15 cellular contexts compared by ENCODE assay signal in genomic region chr20:32564921-32565734, GRCh38. TPM values are rescaled to one million over a fixed set of nuclear protein-coding genes. Genes with fewer than 3 reads are reported as not detected.
DNase-seq lines count a peak whose midpoint lies in the region; TF ChIP-seq lines count a peak whose summit lies in the region.
"Had no signal": no experiment of that assay in that cellular context is flagged by ENCODE, and none has a peak within 500 bp of the region (broad histone marks: within the 10 kb centered on the region; RNA-seq: fewer than 3 reads in every experiment).

No MANE protein-coding gene starts in this region.

- CTCF ChIA-PET in activated CD4-positive, alpha-beta memory T cell treated with anti-CD3 and anti-CD28 coated beads for 36 hours (lab: Charles Lee), result interaction anchor here (0.6 to 1.5 kb wide), 4 partner anchors 10 to 344 kb away, joined by 3 read pairs; no protein-coding TSS in a partner anchor

- no peak for TF ChIP-seq CTCF in adrenal gland (IDR thresholded peaks at IDR 0.05)

- no peaks in the 10 kb centered on the region for H3K36me3 ChIP-seq in adrenal gland (replicated peaks in 1 of 2)
- H3K36me3 ChIP-seq: SJCRH30 had no signal

- POLR2A ChIA-PET in activated CD4-positive, alpha-beta memory T cell treated with anti-CD3 and anti-CD28 coated beads for 36 hours (lab: Charles Lee), result no interaction called here

- peaks cover 0 to 26% of the 10 kb centered on the region in 2 donors for H3K4me1 ChIP-seq in adrenal gland (replicated peaks in 1 of 2)

- DNase-seq in NOMO-1 treated with DMSO at 0.1 percent for 48 hours (lab: John Stamatoyannopoulos, UW; ENCODE audit: unreplicated experiment) (peak; percentile 51), adrenal gland (peak in 6 of 7 donors; percentile 54 to 86 (median 66)), iris pigment epithelial cell (ENCODE audit: low read depth) (peak; percentile 15), posterior vena cava (ENCODE audit: low spot score) (peak; percentile 88)
- DNase-seq in stimulated activated CD4-positive, alpha-beta T cell treated with anti-CD3 and anti-CD28 coated beads, Interleukin-4, amount 100 ng/mL, for 1 hour, result no peak
- DNase-seq in T-helper 2 cell treated with Interferon-gamma antibody and Interleukin-4, amounts not matched to agents 5 μg/mL and 100 μg/mL, for 36 hours (ENCODE audit: low spot score), result no peak
- no peak for DNase-seq in activated effector memory CD4-positive, alpha-beta T cell treated with Interleukin-2 at 50 U/mL for 16 hours
- no peak for DNase-seq in activated CD4-positive, alpha-beta memory T cell treated with anti-CD3 and anti-CD28 coated beads for 36 hours
- DNase-seq: activated CD4-positive, alpha-beta T cell treated with anti-CD3 and anti-CD28 coated beads, Interleukin-2, amount 10 ng/mL, durations not matched to agents 24 days and 14 days; activated naive CD4-positive, alpha-beta T cell treated with anti-CD3 and anti-CD28 coated beads, Interleukin-2, amount 10 ng/mL, durations not matched to agents 7 days and 5 days; DND-41; HFFc6; NCI-H510A treated with DMSO at 0.1 percent for 48 hours; SJCRH30; stimulated activated naive CD4-positive, alpha-beta T cell treated with Interleukin-2 at 50 U/mL for 16 hours had no signal

- no peak overlapping the region for H3K27ac Mint-ChIP-seq in T-helper 2 cell treated with Interferon-gamma antibody and Interleukin-4, amounts not matched to agents 5 μg/mL and 100 μg/mL, for 36 hours
- no peak overlapping the region for H3K27ac Mint-ChIP-seq in activated CD4-positive, alpha-beta memory T cell treated with anti-CD3 and anti-CD28 coated beads for 36 hours
- H3K27ac Mint-ChIP-seq: activated CD4-positive, alpha-beta T cell treated with anti-CD3 and anti-CD28 coated beads, Interleukin-2, amount 10 ng/mL, durations not matched to agents 24 days and 14 days; activated naive CD4-positive, alpha-beta T cell treated with anti-CD3 and anti-CD28 coated beads, Interleukin-2, amount 10 ng/mL, durations not matched to agents 7 days and 5 days; HFFc6 had no signal

- intact Hi-C loops in adrenal gland (cut with DNase I), result no loop called here
- intact Hi-C loops in posterior vena cava (cut with DNase I), result loop anchor here in 1 of 2 donors (5.0 kb wide), 1 partner anchor 318 kb away; no protein-coding TSS in a partner anchor
- intact Hi-C loops in activated CD4-positive, alpha-beta memory T cell treated with anti-CD3 and anti-CD28 coated beads for 36 hours (cut with micrococcal nuclease), result no loop called here

- no peaks in the 10 kb centered on the region for H3K9me3 Mint-ChIP-seq in T-helper 2 cell treated with Interferon-gamma antibody and Interleukin-4, amounts not matched to agents 5 μg/mL and 100 μg/mL, for 36 hours
- H3K9me3 Mint-ChIP-seq in activated CD4-positive, alpha-beta memory T cell treated with anti-CD3 and anti-CD28 coated beads for 36 hours, result no peaks in the 10 kb centered on the region
- H3K9me3 Mint-ChIP-seq: activated CD4-positive, alpha-beta T cell treated with anti-CD3 and anti-CD28 coated beads, Interleukin-2, amount 10 ng/mL, durations not matched to agents 24 days and 14 days; activated naive CD4-positive, alpha-beta T cell treated with anti-CD3 and anti-CD28 coated beads, Interleukin-2, amount 10 ng/mL, durations not matched to agents 7 days and 5 days; HFFc6 had no signal

- no peak for TF ChIP-seq POLR2A in adrenal gland (IDR thresholded peaks at IDR 0.05)

- H3K9me3 ChIP-seq in adrenal gland (replicated peaks in 1 of 3), result no peaks in the 10 kb centered on the region
- H3K9me3 ChIP-seq: SJCRH30 had no signal

- peak overlapping the region in 2 of 5 donors; percentile 66 to 79 for H3K27ac ChIP-seq in adrenal gland
- H3K27ac ChIP-seq: SJCRH30 had no signal

- no peaks in the 10 kb centered on the region for H3K36me3 Mint-ChIP-seq in T-helper 2 cell treated with Interferon-gamma antibody and Interleukin-4, amounts not matched to agents 5 μg/mL and 100 μg/mL, for 36 hours (ENCODE audit: low read depth)
- H3K36me3 Mint-ChIP-seq in activated CD4-positive, alpha-beta memory T cell treated with anti-CD3 and anti-CD28 coated beads for 36 hours, result no peaks in the 10 kb centered on the region
- H3K36me3 Mint-ChIP-seq: activated naive CD4-positive, alpha-beta T cell treated with anti-CD3 and anti-CD28 coated beads, Interleukin-2, amount 10 ng/mL, durations not matched to agents 7 days and 5 days had no signal

- WGBS in adrenal gland, 4 donors, result 63 to 70% (median 68%) methylated on average over 6 to 19 of the region's 19 CpGs

- no peaks in the 10 kb centered on the region for H3K27me3 Mint-ChIP-seq in T-helper 2 cell treated with Interferon-gamma antibody and Interleukin-4, amounts not matched to agents 5 μg/mL and 100 μg/mL, for 36 hours (ENCODE audit: low read depth)
- H3K27me3 Mint-ChIP-seq in activated CD4-positive, alpha-beta memory T cell treated with anti-CD3 and anti-CD28 coated beads for 36 hours, result no peaks in the 10 kb centered on the region
- H3K27me3 Mint-ChIP-seq: activated CD4-positive, alpha-beta T cell treated with anti-CD3 and anti-CD28 coated beads, Interleukin-2, amount 10 ng/mL, durations not matched to agents 24 days and 14 days; activated naive CD4-positive, alpha-beta T cell treated with anti-CD3 and anti-CD28 coated beads, Interleukin-2, amount 10 ng/mL, durations not matched to agents 7 days and 5 days had no signal

- H3K27me3 ChIP-seq in adrenal gland, result no peaks in the 10 kb centered on the region

- peaks cover 6% of the 10 kb centered on the region for H3K4me1 Mint-ChIP-seq in T-helper 2 cell treated with Interferon-gamma antibody and Interleukin-4, amounts not matched to agents 5 μg/mL and 100 μg/mL, for 36 hours (ENCODE audit: low read depth)
- peaks cover 23% of the 10 kb centered on the region for H3K4me1 Mint-ChIP-seq in activated CD4-positive, alpha-beta memory T cell treated with anti-CD3 and anti-CD28 coated beads for 36 hours (ENCODE audit: low read depth)

- H3K4me3 ChIP-seq in adrenal gland, result no peak overlapping the region
- H3K4me3 ChIP-seq: SJCRH30 had no signal

- H3K4me3 Mint-ChIP-seq in T-helper 2 cell treated with Interferon-gamma antibody and Interleukin-4, amounts not matched to agents 5 μg/mL and 100 μg/mL, for 36 hours, result no peak overlapping the region
- no peak overlapping the region for H3K4me3 Mint-ChIP-seq in activated CD4-positive, alpha-beta memory T cell treated with anti-CD3 and anti-CD28 coated beads for 36 hours
- H3K4me3 Mint-ChIP-seq: activated CD4-positive, alpha-beta T cell treated with anti-CD3 and anti-CD28 coated beads, Interleukin-2, amount 10 ng/mL, durations not matched to agents 24 days and 14 days; activated naive CD4-positive, alpha-beta T cell treated with anti-CD3 and anti-CD28 coated beads, Interleukin-2, amount 10 ng/mL, durations not matched to agents 7 days and 5 days; HFFc6 had no signal

RNA-seq across cellular contexts. Expression of gene NOL4L, which starts 20.0 kb away (rescaled TPM):
- total RNA-seq in adrenal gland, result 10 to 100 TPM in 7 of 8 donors, 1 to 10 TPM in 1; 9.7 to 30.4 (median 15.7) TPM
- polyA plus RNA-seq in adrenal gland, result 10 to 100 TPM in 2 of 3 donors, 1 to 10 TPM in 1; 6.4 to 29.8 (median 13.8) TPM
- 10 to 100 TPM in 1 of 2 donors, 1 to 10 TPM in 1; 9.3 to 12.0 TPM for total RNA-seq in posterior vena cava
- 10 to 100 TPM; 21.8 to 22.1 TPM for total RNA-seq in activated CD4-positive, alpha-beta memory T cell treated with anti-CD3 and anti-CD28 coated beads for 36 hours

Comparison
In these comparisons a context has a peak if more than half of its experiments do, and no peak if none do; other contexts are left out.
1. DNase-seq: peak in NOMO-1 treated with DMSO at 0.1 percent for 48 hours (single experiment), adrenal gland (6 of 7), iris pigment epithelial cell (single experiment) and posterior vena cava (single experiment); none in stimulated activated CD4-positive, alpha-beta T cell treated with anti-CD3 and anti-CD28 coated beads, Interleukin-4, amount 100 ng/mL, for 1 hour (single experiment), T-helper 2 cell treated with Interferon-gamma antibody and Interleukin-4, amounts not matched to agents 5 μg/mL and 100 μg/mL, for 36 hours (single experiment), activated effector memory CD4-positive, alpha-beta T cell treated with Interleukin-2 at 50 U/mL for 16 hours (single experiment) and activated CD4-positive, alpha-beta memory T cell treated with anti-CD3 and anti-CD28 coated beads for 36 hours (single experiment).